Comparison of ENCODE assay signal across 9 cellular contexts in the genomic region with DNA sequence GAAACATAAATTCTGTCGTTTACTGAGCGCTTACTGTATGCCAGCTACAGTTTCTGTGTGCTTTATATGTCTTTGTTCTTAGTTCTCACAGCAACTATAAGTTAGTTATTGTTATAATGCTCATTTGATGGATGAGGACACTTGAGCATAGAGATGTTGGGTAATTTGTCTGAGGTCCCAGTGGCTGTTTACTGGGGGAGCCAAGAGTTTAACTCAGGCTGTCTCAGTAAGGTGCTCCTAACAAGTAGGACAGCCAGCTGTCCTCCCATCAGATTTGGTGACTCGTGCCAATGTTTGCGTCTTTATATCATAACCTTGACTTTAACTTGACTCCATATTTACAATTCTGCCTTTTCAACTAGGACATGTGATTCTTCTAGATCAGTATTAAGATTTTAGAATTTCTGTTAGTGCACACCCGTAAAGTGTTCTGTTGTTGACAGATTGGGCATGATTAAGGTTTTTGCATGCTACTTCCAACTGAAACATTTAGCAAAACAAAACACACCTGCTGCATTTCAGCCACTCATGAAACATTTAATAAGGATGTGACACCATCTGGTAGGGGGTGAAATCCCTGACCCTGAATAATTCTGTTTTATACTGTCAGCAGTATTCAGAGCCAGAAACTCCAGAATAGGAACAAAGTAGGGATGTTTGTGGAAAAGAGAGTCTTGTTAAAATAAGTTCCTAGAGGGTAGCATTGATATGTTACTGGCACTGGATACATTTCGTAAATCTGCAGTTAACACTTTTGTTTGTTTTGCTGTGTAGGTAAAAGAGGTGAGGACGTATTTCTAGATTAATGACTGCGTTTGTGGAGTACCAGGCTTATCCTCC. TPM values are rescaled to one million over a fixed set of nuclear protein-coding genes. Genes with fewer than 3 reads are reported as not detected.
DNase-seq lines count a peak whose midpoint lies in the region; ATAC-seq and TF ChIP-seq lines count a peak whose summit lies in the region.
"Had no signal": no experiment of that assay in that cellular context is flagged by ENCODE, and none has a peak within 500 bp of the region (broad histone marks: within the 10 kb centered on the region; RNA-seq: fewer than 3 reads in every experiment).

No MANE protein-coding gene starts in this region.

- H3K36me3 ChIP-seq in gastrocnemius medialis (peaks cover 0 to 14% of the 10 kb centered on the region in 2 donors), aorta (ENCODE audit: control insufficient read depth in 1 of 2, insufficient read depth in 2 of 2, low read length in 1 of 2) (peaks cover 0 to 2% of the 10 kb centered on the region in 2 donors)

- H3K4me3 ChIP-seq in gastrocnemius medialis (peak overlapping the region in 3 of 4 donors; percentile 93 to 95 (median 93)), aorta (ENCODE audit: low read length in 2 of 2) (peak overlapping the region in 1 of 2 donors; percentile 23)

- H3K9me3 ChIP-seq in gastrocnemius medialis (no peaks in the 10 kb centered on the region), aorta (ENCODE audit: control insufficient read depth, low read length) (no peaks in the 10 kb centered on the region)
- H3K9me3 ChIP-seq: SJSA1 had no signal

- WGBS in aorta, 2 donors: 77 to 84% methylated on average over 8 of the region's 8 CpGs

- in situ Hi-C loops in gastrocnemius medialis (cut with MboI; ENCODE audit: low sequenced_read_pairs in 4 of 4): no loop called here

- no peak for TF ChIP-seq CTCF in gastrocnemius medialis (IDR thresholded peaks at IDR 0.05 in 4 of 5, conservative IDR thresholded peaks at IDR 0.05 in 1 of 5)

- ATAC-seq in gastrocnemius medialis (no peak), HG03097 (IDR thresholded peaks at IDR 0.05; ENCODE audit: low FRiP score, unreplicated experiment) (no peak), aorta (ENCODE audit: low FRiP score) (no peak)

- TF ChIP-seq POLR2A in gastrocnemius medialis (IDR thresholded peaks at IDR 0.05): no peak

- intact Hi-C loops in gastrocnemius medialis (cut with DNase I; ENCODE audit: low total_unique reads): no loop called here
- intact Hi-C loops in aorta (cut with DNase I): loop anchor here in 1 of 2 donors (10.0 kb wide), 1 partner anchor 96 kb away; no protein-coding TSS in a partner anchor

- peaks cover 8 to 24% of the 10 kb centered on the region in 2 donors for H3K4me1 ChIP-seq in gastrocnemius medialis
- H3K4me1 ChIP-seq in aorta (ENCODE audit: control insufficient read depth in 1 of 2, insufficient read depth in 2 of 2, low read length in 2 of 2): no peaks in the 10 kb centered on the region

- no peaks in the 10 kb centered on the region for H3K27me3 ChIP-seq in gastrocnemius medialis
- H3K27me3 ChIP-seq in aorta (ENCODE audit: control insufficient read depth in 1 of 2, insufficient read depth in 2 of 2, low read length in 1 of 2): no peaks in the 10 kb centered on the region
- H3K27me3 ChIP-seq: SJSA1 had no signal

- DNase-seq in NCI-H82 (lab: John Stamatoyannopoulos, UW): peak; percentile 39
- DNase-seq in NCI-H82 treated with DMSO at 0.1 percent for 48 hours (lab: John Stamatoyannopoulos, UW; ENCODE audit: unreplicated experiment): no peak
- DNase-seq in NCI-H524 (lab: John Stamatoyannopoulos, UW): peak; percentile 24 to 79
- peak; percentile 5 for DNase-seq in dermis blood vessel endothelial cell
- DNase-seq in gastrocnemius medialis: no peak
- DNase-seq in T1000 (lab: John Stamatoyannopoulos, UW): no peak
- DNase-seq in aorta: no peak

- H3K27ac ChIP-seq in gastrocnemius medialis (peak overlapping the region; percentile 38 to 95 (median 90)), aorta (ENCODE audit: low read depth in 1 of 2, low read length in 2 of 2) (no peak overlapping the region)

RNA-seq across cellular contexts. Expression of a gene that starts 1.9 kb away (rescaled TPM):
- total RNA-seq in dermis blood vessel endothelial cell (127 and 169 TPM in 2 replicates), gastrocnemius medialis (100 to 1,000 TPM in 2 of 4 donors, 10 to 100 TPM in 2; 29.3 to 177 (median 91.2) TPM), aorta (100 to 1,000 TPM; 103 to 109 TPM)
- polyA plus RNA-seq in aorta: 100 to 1,000 TPM in 1 of 2 donors, 10 to 100 TPM in 1; 96.3 to 105 TPM

RNA-seq across cellular contexts. Expression of a gene that starts 40.7 kb away (rescaled TPM):
- total RNA-seq in dermis blood vessel endothelial cell (32.2 and 69.9 TPM in 2 replicates), gastrocnemius medialis (10 to 100 TPM in 3 of 4 donors, 1 to 10 TPM in 1; 6.2 to 14.9 (median 11.6) TPM), aorta (10 to 100 TPM; 37.1 to 37.9 TPM)
- 10 to 100 TPM; 19.9 to 22.3 TPM for polyA plus RNA-seq in aorta

RNA-seq across cellular contexts. Expression of a gene that starts 40.9 kb away (rescaled TPM):
- 3.6 and 3.7 TPM in 2 replicates for total RNA-seq in dermis blood vessel endothelial cell
- 10 to 100 TPM in 1 of 4 donors, 1 to 10 TPM in 3; 3.4 to 18.0 (median 8.7) TPM for total RNA-seq in gastrocnemius medialis
- total RNA-seq in aorta: 1 to 10 TPM; 4.4 to 4.9 TPM
- 1 to 10 TPM; 4.4 to 6.1 TPM for polyA plus RNA-seq in aorta

Comparison
In these comparisons a context has a peak if more than half of its experiments do, and no peak if none do; other contexts are left out.
1. DNase-seq: peak in NCI-H82 (single experiment), NCI-H524 (2 of 2) and dermis blood vessel endothelial cell (single experiment); none in NCI-H82 treated with DMSO at 0.1 percent for 48 hours (single experiment), gastrocnemius medialis (0 of 2), T1000 (single experiment) and aorta (0 of 2).
2. H3K27ac ChIP-seq: peak in gastrocnemius medialis (4 of 4); none in aorta (0 of 2).